In the genomic region with DNA sequence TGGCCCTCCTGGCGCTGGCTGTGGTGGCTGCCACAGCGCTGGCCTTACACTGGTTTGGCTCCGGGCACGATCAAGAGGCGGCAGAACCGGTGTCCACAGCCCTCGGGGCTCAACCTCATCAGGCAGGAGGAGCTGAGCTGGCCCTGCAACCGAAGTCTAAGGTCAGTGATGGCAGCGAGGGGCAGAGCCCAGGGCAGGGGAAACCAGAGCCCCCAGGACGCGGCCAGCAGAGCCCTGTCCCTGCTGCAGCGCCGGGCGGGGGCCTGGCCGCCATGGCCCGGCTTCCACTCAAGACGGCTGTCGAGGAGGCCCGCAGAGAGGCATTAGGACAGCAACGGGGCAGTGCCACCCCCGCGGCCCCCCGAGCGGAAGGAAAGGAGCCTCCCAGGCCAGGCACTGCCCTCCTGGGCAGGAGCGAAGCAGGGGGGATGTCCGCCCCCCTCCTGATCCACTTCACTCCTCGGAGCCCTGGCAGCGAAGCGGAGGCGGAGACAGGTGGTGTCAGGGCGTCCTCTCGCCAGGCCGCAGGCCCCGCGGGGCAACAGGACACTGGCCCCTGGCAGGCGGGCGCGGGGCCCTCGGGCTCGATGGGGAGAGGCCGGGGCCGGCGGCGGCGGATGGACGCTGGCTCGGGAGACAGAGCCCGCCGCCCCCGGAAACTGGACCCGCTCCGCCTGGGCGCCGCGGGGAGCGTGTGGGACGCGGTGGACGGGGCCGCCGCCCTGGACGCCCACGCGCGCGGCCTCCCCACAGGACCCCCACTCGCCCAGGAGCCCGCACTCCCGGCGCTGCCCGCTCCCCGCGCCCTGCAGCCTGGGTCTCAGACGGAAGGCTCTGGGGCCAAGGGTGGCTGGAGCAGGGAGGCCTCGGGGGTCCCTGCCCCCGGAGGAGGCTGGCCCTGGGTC, we compare ENCODE assay signal across 20 cellular contexts. TPM values are rescaled to one million over a fixed set of nuclear protein-coding genes. Genes with fewer than 3 reads are reported as not detected.
A peak's percentile ranks its signal among the peaks of the same experiment; 100 is the strongest.
DNase-seq lines count a peak whose midpoint lies in the region; ATAC-seq, FAIRE-seq and TF ChIP-seq lines count a peak whose summit lies in the region.
"Had no signal": no experiment of that assay in that cellular context is flagged by ENCODE, and none has a peak within 500 bp of the region (broad histone marks: within the 10 kb centered on the region; RNA-seq: fewer than 3 reads in every experiment).

No MANE protein-coding gene starts in this region.

- no peak for TF ChIP-seq CTCF in CD4-positive, alpha-beta T cell (IDR thresholded peaks at IDR 0.05)
- TF ChIP-seq CTCF in GM13976 (IDR thresholded peaks at IDR 0.05; ENCODE audit: borderline replicate concordance, control extremely low read depth, extremely low read depth, insufficient read depth, missing control alignments): no peak
- TF ChIP-seq CTCF in astrocyte (IDR thresholded peaks at IDR 0.05; ENCODE audit: insufficient read depth, low read depth, low read length): no peak

- POLR2A ChIA-PET in CD4-positive, alpha-beta T cell (lab: Charles Lee): interaction anchor here (0.8 to 5.0 kb wide), 12 partner anchors 7 to 74 kb away, joined by 3 to 87 read pairs (median 28); partner anchors contain the start of genes CHKB, LMF2, NCAPH2 and SCO2

- no peak overlapping the region for H3K4me3 ChIP-seq in astrocyte (ENCODE audit: insufficient read depth, low read depth, low read length)
- no peak overlapping the region for H3K4me3 ChIP-seq in neuronal stem cell (ENCODE audit: low read length in 2 of 2)
- H3K4me3 ChIP-seq: left lung, vagina had no signal

- no peak for DNase-seq in CD4-positive, alpha-beta T cell
- DNase-seq in GM13976 (ENCODE audit: low spot score): peak; percentile 20
- no peak for DNase-seq in astrocyte (ENCODE audit: low read depth)
- DNase-seq in neuronal stem cell (ENCODE audit: low spot score): no peak
- no peak for DNase-seq in activated T-helper 2 cell treated with anti-CD3 and anti-CD28 coated beads, Interferon-gamma antibody, Interleukin-2, Interleukin-4, amounts not matched to agents 10 μg/mL and 5 μg/mL and 100 μg/mL, durations not matched to agents 14 hours and 24 hours and 36 hours (ENCODE audit: low spot score)
- DNase-seq in urothelium cell line (ENCODE audit: low spot score): no peak
- DNase-seq: activated effector memory CD4-positive, alpha-beta T cell treated with Interleukin-2 at 50 U/mL for 16 hours; cerebellar nuclear complex; KG1; left lung; naive B cell; NCI-H146; NCI-H510A; stimulated activated CD4-positive, alpha-beta T cell treated with anti-CD3 and anti-CD28 coated beads, Interleukin-2, amount 100 ng/mL, for 24 hours had no signal

- H3K4me1 ChIP-seq in astrocyte (ENCODE audit: insufficient read depth, low read length) (no peaks in the 10 kb centered on the region), neuronal stem cell (ENCODE audit: control insufficient read depth in 2 of 2, insufficient read depth in 1 of 2, low read depth in 1 of 2, low read length in 2 of 2) (no peaks in the 10 kb centered on the region)
- H3K4me1 ChIP-seq: Caco-2 had no signal

- H3K79me2 ChIP-seq in astrocyte (ENCODE audit: insufficient read depth, low read length): no peaks in the 10 kb centered on the region

- H3K9ac ChIP-seq in astrocyte (ENCODE audit: low read length): no peak overlapping the region
- no peak overlapping the region for H3K9ac ChIP-seq in neuronal stem cell (ENCODE audit: low read depth, low read length, poor library complexity)

- H2BK5ac ChIP-seq in neuronal stem cell (ENCODE audit: low read length): no peak overlapping the region

- CTCF ChIA-PET in CD4-positive, alpha-beta T cell (lab: Charles Lee): interaction anchor here (2.2 to 3.0 kb wide), 5 partner anchors 17 to 74 kb away, joined by 16 to 27 read pairs (median 22); partner anchors contain the start of genes SCO2 and SYCE3

- ATAC-seq in CD4-positive, alpha-beta T cell (ENCODE audit: poor library complexity): no peak
- ATAC-seq in HG03025 (IDR thresholded peaks at IDR 0.05; ENCODE audit: low FRiP score, unreplicated experiment): no peak
- ATAC-seq: left lung had no signal

- peak overlapping the region; percentile 43 for H4K91ac ChIP-seq in neuronal stem cell (ENCODE audit: low read depth, low read length, poor library complexity)

- no CpG with 5 or more reads among the region's 76 CpGs for WGBS in neuronal stem cell (ENCODE audit: extremely low coverage in 2 of 2, insufficient read length in 2 of 2, insufficient replicate concordance in 1 of 2), 2 donors

- peak overlapping the region; percentile 65 for H3K23ac ChIP-seq in neuronal stem cell (ENCODE audit: low read depth, low read length, poor library complexity)

- no peak for FAIRE-seq in astrocyte (lab: Jason Lieb, UNC)
- no peak for FAIRE-seq in urothelium cell line (lab: Jason Lieb, UNC)
- FAIRE-seq: H54 had no signal

- H2BK15ac ChIP-seq in neuronal stem cell (ENCODE audit: low read length): peak overlapping the region; percentile 49

- H2BK12ac ChIP-seq in neuronal stem cell (ENCODE audit: low read length): peak overlapping the region; percentile 84

- no peak overlapping the region for H2AFZ ChIP-seq in astrocyte (ENCODE audit: low read depth, low read length)
- peak overlapping the region; percentile 49 for H2AFZ ChIP-seq in neuronal stem cell (ENCODE audit: low read length)

- no peaks in the 10 kb centered on the region for H3K27me3 ChIP-seq in CD4-positive, alpha-beta T cell (ENCODE audit: control insufficient read depth, insufficient read depth, low read length)
- H3K27me3 ChIP-seq in astrocyte (ENCODE audit: insufficient read depth, low read length) (peaks cover 24% of the 10 kb centered on the region), neuronal stem cell (ENCODE audit: control insufficient read depth in 3 of 3, insufficient read depth in 3 of 3, low read depth in 1 of 3, low read length in 3 of 3) (peaks cover 0 to 34% (median 13%) of the 10 kb centered on the region in 3 experiments)

- intact Hi-C loops in CD4-positive, alpha-beta T cell (cut with DNase I, micrococcal nuclease): loop anchor here in 1 of 2 experiments (5.0 kb wide), 1 partner anchor 36 kb away; the partner anchor contains the start of gene CHKB
- intact Hi-C loops in activated T-helper 2 cell treated with anti-CD3 and anti-CD28 coated beads, Interferon-gamma antibody, Interleukin-2, Interleukin-4, amounts not matched to agents 10 μg/mL and 5 μg/mL and 100 μg/mL, durations not matched to agents 14 hours and 24 hours and 36 hours (cut with micrococcal nuclease): loop anchor here (5.0 kb wide), 1 partner anchor 36 kb away; the partner anchor contains the start of gene CHKB

- peak overlapping the region; percentile 94 for H2AK5ac ChIP-seq in neuronal stem cell (ENCODE audit: low read depth, low read length)

- H3K4me3 Mint-ChIP-seq in CD4-positive, alpha-beta T cell: peak overlapping the region; percentile 68
- no peak overlapping the region for H3K4me3 Mint-ChIP-seq in astrocyte (ENCODE audit: unreplicated experiment)
- H3K4me3 Mint-ChIP-seq in activated T-helper 2 cell treated with anti-CD3 and anti-CD28 coated beads, Interferon-gamma antibody, Interleukin-2, Interleukin-4, amounts not matched to agents 10 μg/mL and 5 μg/mL and 100 μg/mL, durations not matched to agents 14 hours and 24 hours and 36 hours (ENCODE audit: low read depth): no peak overlapping the region

- H3K36me3 ChIP-seq in astrocyte (ENCODE audit: insufficient read depth, low read length) (no peaks in the 10 kb centered on the region), neuronal stem cell (replicated peaks in 1 of 2; ENCODE audit: control insufficient read depth in 2 of 2, insufficient read depth in 2 of 2, low read length in 2 of 2) (no peaks in the 10 kb centered on the region)
- H3K36me3 ChIP-seq: left lung, vagina had no signal

- peak overlapping the region; percentile 83 for H3K27ac Mint-ChIP-seq in CD4-positive, alpha-beta T cell
- peak overlapping the region; percentile 53 for H3K27ac Mint-ChIP-seq in astrocyte (ENCODE audit: unreplicated experiment)
- H3K27ac Mint-ChIP-seq in activated T-helper 2 cell treated with anti-CD3 and anti-CD28 coated beads, Interferon-gamma antibody, Interleukin-2, Interleukin-4, amounts not matched to agents 10 μg/mL and 5 μg/mL and 100 μg/mL, durations not matched to agents 14 hours and 24 hours and 36 hours: no peak overlapping the region

- no peaks in the 10 kb centered on the region for H3K79me1 ChIP-seq in neuronal stem cell (ENCODE audit: low read depth, low read length)

- H4K20me1 ChIP-seq in astrocyte (ENCODE audit: insufficient read depth, low read length): no peaks in the 10 kb centered on the region

- H3K4me2 ChIP-seq in astrocyte (ENCODE audit: low read length): no peak overlapping the region
- H3K4me2 ChIP-seq in neuronal stem cell (ENCODE audit: insufficient read depth, low read length, poor library complexity, severe bottlenecking): no peak overlapping the region

- peak overlapping the region; percentile 82 for H3K14ac ChIP-seq in neuronal stem cell (ENCODE audit: low read length)

- no peaks in the 10 kb centered on the region for H3K36me3 Mint-ChIP-seq in CD4-positive, alpha-beta T cell (ENCODE audit: low read depth)
- no peaks in the 10 kb centered on the region for H3K36me3 Mint-ChIP-seq in astrocyte (ENCODE audit: low read depth, unreplicated experiment)
- H3K36me3 Mint-ChIP-seq in activated T-helper 2 cell treated with anti-CD3 and anti-CD28 coated beads, Interferon-gamma antibody, Interleukin-2, Interleukin-4, amounts not matched to agents 10 μg/mL and 5 μg/mL and 100 μg/mL, durations not matched to agents 14 hours and 24 hours and 36 hours (ENCODE audit: low read depth): peaks cover 3% of the 10 kb centered on the region
- H3K36me3 Mint-ChIP-seq: naive B cell had no signal

- H3K9me3 ChIP-seq in CD4-positive, alpha-beta T cell (ENCODE audit: control insufficient read depth, low read length): no peaks in the 10 kb centered on the region
- no peaks in the 10 kb centered on the region for H3K9me3 ChIP-seq in astrocyte (ENCODE audit: insufficient read depth, low read depth, low read length)
- H3K9me3 ChIP-seq in neuronal stem cell (replicated peaks in 1 of 2; ENCODE audit: control insufficient read depth in 2 of 2, insufficient read depth in 1 of 2, low read depth in 1 of 2, low read length in 2 of 2): no peaks in the 10 kb centered on the region
- H3K9me3 ChIP-seq: Caco-2, left lung, vagina had no signal

- no peak overlapping the region for H3K27ac ChIP-seq in CD4-positive, alpha-beta T cell (ENCODE audit: low read depth, low read length)
- no peak overlapping the region for H3K27ac ChIP-seq in astrocyte (ENCODE audit: low read depth, low read length)
- H3K27ac ChIP-seq in neuronal stem cell (replicated peaks; ENCODE audit: low read length): no peak overlapping the region
- H3K27ac ChIP-seq: left lung, vagina had no signal

- peaks cover 46% of the 10 kb centered on the region for H3K4me1 Mint-ChIP-seq in CD4-positive, alpha-beta T cell (ENCODE audit: low read depth)
- H3K4me1 Mint-ChIP-seq in astrocyte (ENCODE audit: low read depth, unreplicated experiment): peaks cover 5% of the 10 kb centered on the region
- peaks cover 36% of the 10 kb centered on the region for H3K4me1 Mint-ChIP-seq in activated T-helper 2 cell treated with anti-CD3 and anti-CD28 coated beads, Interferon-gamma antibody, Interleukin-2, Interleukin-4, amounts not matched to agents 10 μg/mL and 5 μg/mL and 100 μg/mL, durations not matched to agents 14 hours and 24 hours and 36 hours (ENCODE audit: low read depth)

- in situ Hi-C loops in GM13976 (cut with MboI; ENCODE audit: low sequenced_read_pairs, unreplicated experiment): no loop called here

- H2BK120ac ChIP-seq in neuronal stem cell (ENCODE audit: low read depth, low read length): no peak overlapping the region

- no peak overlapping the region for H4K8ac ChIP-seq in neuronal stem cell (ENCODE audit: low read depth, low read length)

- no peaks in the 10 kb centered on the region for H3K9me3 Mint-ChIP-seq in CD4-positive, alpha-beta T cell
- H3K9me3 Mint-ChIP-seq in astrocyte (ENCODE audit: unreplicated experiment): no peaks in the 10 kb centered on the region
- H3K9me3 Mint-ChIP-seq in activated T-helper 2 cell treated with anti-CD3 and anti-CD28 coated beads, Interferon-gamma antibody, Interleukin-2, Interleukin-4, amounts not matched to agents 10 μg/mL and 5 μg/mL and 100 μg/mL, durations not matched to agents 14 hours and 24 hours and 36 hours: no peaks in the 10 kb centered on the region
- H3K9me3 Mint-ChIP-seq: naive B cell had no signal

- H3K18ac ChIP-seq in neuronal stem cell (ENCODE audit: low read length): peak overlapping the region; percentile 28

- no peaks in the 10 kb centered on the region for H3K27me3 Mint-ChIP-seq in CD4-positive, alpha-beta T cell
- H3K27me3 Mint-ChIP-seq in astrocyte (ENCODE audit: low read depth, unreplicated experiment): peaks cover 29% of the 10 kb centered on the region
- no peaks in the 10 kb centered on the region for H3K27me3 Mint-ChIP-seq in activated T-helper 2 cell treated with anti-CD3 and anti-CD28 coated beads, Interferon-gamma antibody, Interleukin-2, Interleukin-4, amounts not matched to agents 10 μg/mL and 5 μg/mL and 100 μg/mL, durations not matched to agents 14 hours and 24 hours and 36 hours (ENCODE audit: low read depth)

- peak overlapping the region; percentile 37 for H3K4ac ChIP-seq in neuronal stem cell (ENCODE audit: low read length)

RNA-seq across cellular contexts. Expression of gene KLHDC7B, which starts 0.9 kb away (rescaled TPM):
- total RNA-seq in CD4-positive, alpha-beta T cell: 1 to 10 TPM; 2.3 TPM
- 0.32 and 1.9 TPM in 2 replicates for total RNA-seq in astrocyte
- polyA plus RNA-seq in neuronal stem cell (2013, experiment 1 of 2): 0.01 TPM
- 0.01 TPM for polyA plus RNA-seq in neuronal stem cell (2013, experiment 2 of 2)
- 3.0 and 3.3 TPM in 2 replicates for total RNA-seq in activated T-helper 2 cell treated with anti-CD3 and anti-CD28 coated beads, Interferon-gamma antibody, Interleukin-2, Interleukin-4, amounts not matched to agents 10 μg/mL and 5 μg/mL and 100 μg/mL, durations not matched to agents 14 hours and 24 hours and 36 hours
- total RNA-seq: epithelial cell of proximal tubule had no signal

RNA-seq across cellular contexts. Expression of gene SYCE3, which starts 16.1 kb away (rescaled TPM):
- total RNA-seq in CD4-positive, alpha-beta T cell: not detected
- total RNA-seq in astrocyte: not detected in 2 replicates
- polyA plus RNA-seq in neuronal stem cell (2013, experiment 1 of 2): 1.7 TPM
- 1.6 TPM for polyA plus RNA-seq in neuronal stem cell (2013, experiment 2 of 2)
- total RNA-seq in activated T-helper 2 cell treated with anti-CD3 and anti-CD28 coated beads, Interferon-gamma antibody, Interleukin-2, Interleukin-4, amounts not matched to agents 10 μg/mL and 5 μg/mL and 100 μg/mL, durations not matched to agents 14 hours and 24 hours and 36 hours: 0.62 TPM in 1 of 2 replicates, not detected in the other
- total RNA-seq: Caco-2, left lung, renal cortical epithelial cell, vagina had no signal

RNA-seq across cellular contexts. Expression of gene TYMP, which starts 16.8 kb away (rescaled TPM):
- total RNA-seq in CD4-positive, alpha-beta T cell: 10 to 100 TPM in 1 of 2 experiments, 1 to 10 TPM in 1; 9.9 to 10.0 TPM
- 3.3 and 3.7 TPM in 2 replicates for total RNA-seq in astrocyte
- polyA plus RNA-seq in neuronal stem cell (2013, experiment 1 of 2): 3.0 TPM
- polyA plus RNA-seq in neuronal stem cell (2013, experiment 2 of 2): 2.9 TPM
- 35.9 and 36.9 TPM in 2 replicates for total RNA-seq in activated T-helper 2 cell treated with anti-CD3 and anti-CD28 coated beads, Interferon-gamma antibody, Interleukin-2, Interleukin-4, amounts not matched to agents 10 μg/mL and 5 μg/mL and 100 μg/mL, durations not matched to agents 14 hours and 24 hours and 36 hours

RNA-seq across cellular contexts. Expression of gene SCO2, which starts 21.2 kb away (rescaled TPM):
- total RNA-seq in CD4-positive, alpha-beta T cell: 1 to 10 TPM in 1 of 2 experiments, under 1 TPM in 1; 0.61 to 5.6 TPM
- total RNA-seq in astrocyte: 1.8 and 5.5 TPM in 2 replicates
- polyA plus RNA-seq in neuronal stem cell (2013, experiment 1 of 2): 0.50 TPM
- 0.90 TPM for polyA plus RNA-seq in neuronal stem cell (2013, experiment 2 of 2)
- 3.8 and 8.7 TPM in 2 replicates for total RNA-seq in activated T-helper 2 cell treated with anti-CD3 and anti-CD28 coated beads, Interferon-gamma antibody, Interleukin-2, Interleukin-4, amounts not matched to agents 10 μg/mL and 5 μg/mL and 100 μg/mL, durations not matched to agents 14 hours and 24 hours and 36 hours
- total RNA-seq: epithelial cell of proximal tubule had no signal

RNA-seq across cellular contexts. Expression of gene CPT1B, which starts 31.6 kb away (rescaled TPM):
- total RNA-seq in CD4-positive, alpha-beta T cell: 10 to 100 TPM; 59.1 to 68.3 TPM
- total RNA-seq in astrocyte: 26.0 and 32.7 TPM in 2 replicates
- polyA plus RNA-seq in neuronal stem cell (2013, experiment 1 of 2): 25.7 TPM
- 25.4 TPM for polyA plus RNA-seq in neuronal stem cell (2013, experiment 2 of 2)
- 68.2 and 74.3 TPM in 2 replicates for total RNA-seq in activated T-helper 2 cell treated with anti-CD3 and anti-CD28 coated beads, Interferon-gamma antibody, Interleukin-2, Interleukin-4, amounts not matched to agents 10 μg/mL and 5 μg/mL and 100 μg/mL, durations not matched to agents 14 hours and 24 hours and 36 hours
